15 cellular contexts compared by ENCODE assay signal in genomic region chr9:71519098-71519497, GRCh38.
DNase-seq lines count a peak whose midpoint lies in the region; ATAC-seq, FAIRE-seq and TF ChIP-seq lines count a peak whose summit lies in the region.
"Had no signal": no experiment of that assay in that cellular context is flagged by ENCODE, and none has a peak within 500 bp of the region (broad histone marks: within the 10 kb centered on the region; RNA-seq: fewer than 3 reads in every experiment).

No MANE protein-coding gene starts in this region.

- TF ChIP-seq CTCF in GM20000 (IDR thresholded peaks at IDR 0.05; ENCODE audit: extremely low read depth, missing control alignments), result no peak

- DNase-seq in DMS 273 (lab: John Stamatoyannopoulos, UW; ENCODE audit: unreplicated experiment), result peak; percentile 27
- DNase-seq in DMS 273 treated with DMSO at 0.1 percent for 48 hours (lab: John Stamatoyannopoulos, UW), result no peak
- peak; percentile 3 for DNase-seq in pons (ENCODE audit: low spot score)
- no peak for DNase-seq in GM20000 (ENCODE audit: low spot score)
- DNase-seq in T-helper 9 cell, result no peak
- DNase-seq: AML-193; CD4-positive, CD25-positive, alpha-beta regulatory T cell; DMS79 had no signal

- ATAC-seq in HG02884 (IDR thresholded peaks at IDR 0.05; ENCODE audit: unreplicated experiment) (no peak), HG02885 (IDR thresholded peaks at IDR 0.05; ENCODE audit: poor library complexity, unreplicated experiment) (no peak)
- ATAC-seq: HCT116, HepG2 had no signal

- peak; percentile 23 for FAIRE-seq in endometrium (lab: Jason Lieb, UNC)
- FAIRE-seq: GM12892, H54, HepG2 had no signal

Comparison
In these comparisons a context has a peak if more than half of its experiments do, and no peak if none do; other contexts are left out.
1. DNase-seq: peak in DMS 273 (single experiment) and pons (single experiment); none in DMS 273 treated with DMSO at 0.1 percent for 48 hours (single experiment), GM20000 (single experiment) and T-helper 9 cell (single experiment).